9 cellular contexts compared by ENCODE assay signal in genomic region chr2:134258684-134259408, GRCh38. TPM values are rescaled to one million over a fixed set of nuclear protein-coding genes. Genes with fewer than 3 reads are reported as not detected.
DNase-seq lines count a peak whose midpoint lies in the region; ATAC-seq, FAIRE-seq and TF ChIP-seq lines count a peak whose summit lies in the region.
"Had no signal": no experiment of that assay in that cellular context is flagged by ENCODE, and none has a peak within 500 bp of the region (broad histone marks: within the 10 kb centered on the region; RNA-seq: fewer than 3 reads in every experiment).

No MANE protein-coding gene starts in this region.

- H3K4me1 ChIP-seq in thymus (ENCODE audit: control insufficient read depth, insufficient read depth, low read length) (peaks cover 52% of the 10 kb centered on the region), prostate gland (replicated peaks) (peaks cover 6% of the 10 kb centered on the region), kidney (ENCODE audit: control insufficient read depth in 1 of 2, insufficient read depth in 1 of 2, low read depth in 1 of 2, low read length in 2 of 2) (peaks cover 6 to 16% of the 10 kb centered on the region in 2 donors)

- peak overlapping the region; percentile 67 for H3K4me3 Mint-ChIP-seq in activated B cell treated with CpG ODN at 0.5 μM for 24 hours

- H3K9me3 ChIP-seq in thymus (ENCODE audit: control insufficient read depth) (no peaks in the 10 kb centered on the region), prostate gland (no peaks in the 10 kb centered on the region), kidney (ENCODE audit: control insufficient read depth in 1 of 2, low read length in 2 of 2) (no peaks in the 10 kb centered on the region)

- H3K36me3 ChIP-seq in thymus (ENCODE audit: control insufficient read depth, insufficient read depth) (peaks cover 10% of the 10 kb centered on the region), prostate gland (no peaks in the 10 kb centered on the region), kidney (ENCODE audit: control insufficient read depth in 1 of 2, insufficient read depth in 2 of 2, low read length in 2 of 2) (no peaks in the 10 kb centered on the region)

- H3K27ac ChIP-seq in thymus (ENCODE audit: low read depth): peak overlapping the region; percentile 93
- peak overlapping the region in 1 of 2 donors; percentile 32 for H3K27ac ChIP-seq in prostate gland
- H3K27ac ChIP-seq in kidney (ENCODE audit: low read depth in 2 of 2, low read length in 2 of 2): no peak overlapping the region

- peak overlapping the region in 1 of 2 donors; percentile 9 for H3K9ac ChIP-seq in kidney (ENCODE audit: low read length in 2 of 2)

- no peak for FAIRE-seq in kidney (lab: Jason Lieb, UNC)
- FAIRE-seq: A204.1 had no signal

- peak; percentile 16 for ATAC-seq in activated B cell treated with CpG ODN at 0.5 μM for 24 hours (ENCODE audit: low read depth)
- peak; percentile 78 for ATAC-seq in Right ventricle myocardium superior (ENCODE audit: poor library complexity)

- no peak overlapping the region for H3K4me3 ChIP-seq in thymus (ENCODE audit: low read length)
- no peak overlapping the region for H3K4me3 ChIP-seq in prostate gland
- no peak overlapping the region for H3K4me3 ChIP-seq in kidney (ENCODE audit: low read length in 2 of 2)

- TF ChIP-seq CTCF in activated B cell treated with CpG ODN at 0.5 μM for 24 hours (IDR thresholded peaks at IDR 0.05): no peak
- no peak for TF ChIP-seq CTCF in prostate gland (IDR thresholded peaks at IDR 0.05)
- TF ChIP-seq CTCF in GM13977 (IDR thresholded peaks at IDR 0.05; ENCODE audit: extremely low read depth, insufficient read depth, missing control alignments): no peak
- no peak for TF ChIP-seq CTCF in kidney (IDR thresholded peaks at IDR 0.05; ENCODE audit: borderline replicate concordance, extremely low read depth, insufficient read depth)

- H3K27ac Mint-ChIP-seq in activated B cell treated with CpG ODN at 0.5 μM for 24 hours: peak overlapping the region; percentile 97

- intact Hi-C loops in activated B cell treated with CpG ODN at 0.5 μM for 24 hours (cut with micrococcal nuclease): no loop called here
- intact Hi-C loops in Right ventricle myocardium superior (cut with DNase I): loop anchor here (10.0 kb wide), 1 partner anchor 156 kb away; no protein-coding TSS in a partner anchor
- intact Hi-C loops in prostate gland (cut with DNase I): no loop called here
- intact Hi-C loops in kidney (cut with DNase I): no loop called here

- H3K4me1 Mint-ChIP-seq in activated B cell treated with CpG ODN at 0.5 μM for 24 hours: peaks cover 95% of the 10 kb centered on the region

- no peaks in the 10 kb centered on the region for H3K27me3 Mint-ChIP-seq in activated B cell treated with CpG ODN at 0.5 μM for 24 hours

- CTCF ChIA-PET in activated B cell treated with CpG ODN at 0.5 μM for 24 hours (lab: Charles Lee): no interaction called here

- POLR2A ChIA-PET in activated B cell treated with CpG ODN at 0.5 μM for 24 hours (lab: Charles Lee): interaction anchor here (5.4 kb wide), 1 partner anchor 15 kb away, joined by 93 read pairs; no protein-coding TSS in a partner anchor

- no peaks in the 10 kb centered on the region for H3K9me3 Mint-ChIP-seq in activated B cell treated with CpG ODN at 0.5 μM for 24 hours

- no peak for TF ChIP-seq POLR2A in prostate gland (IDR thresholded peaks at IDR 0.05)

- H3K27me3 ChIP-seq in thymus (ENCODE audit: control insufficient read depth, insufficient read depth) (no peaks in the 10 kb centered on the region), prostate gland (replicated peaks; ENCODE audit: insufficient read depth) (no peaks in the 10 kb centered on the region)

- 79% methylated on average over 7 of the region's 7 CpGs for WGBS in thymus
- 63% methylated on average over 7 of the region's 7 CpGs for WGBS in prostate gland

- in situ Hi-C loops in GM13977 (cut with MboI; ENCODE audit: low pct_unique_long_range_greater_than_20kb, low sequenced_read_pairs, unreplicated experiment): no loop called here

- H3K36me3 Mint-ChIP-seq in activated B cell treated with CpG ODN at 0.5 μM for 24 hours (ENCODE audit: low read depth): peaks cover 22% of the 10 kb centered on the region

- peak; percentile 41 for DNase-seq in NK-92 treated with Interleukin-12 subunit alpha and Interleukin-12 subunit beta, amount 100 ng/mL, for 24 hours (lab: John Stamatoyannopoulos, UW)
- no peak for DNase-seq in NK-92 (lab: John Stamatoyannopoulos, UW; ENCODE audit: unreplicated experiment)
- DNase-seq in activated B cell treated with CpG ODN at 0.5 μM for 24 hours: no peak
- DNase-seq in Right ventricle myocardium superior: peak; percentile 59
- no peak for DNase-seq in prostate gland (ENCODE audit: low spot score)
- DNase-seq in GM13977 (ENCODE audit: low spot score): no peak
- no peak for DNase-seq in kidney

RNA-seq across cellular contexts. Expression of gene MGAT5, which starts 5.0 kb away (rescaled TPM):
- total RNA-seq in activated B cell treated with CpG ODN at 0.5 μM for 24 hours: 66.7 and 69.0 TPM in 2 replicates
- 82.8 TPM for total RNA-seq in Right ventricle myocardium superior
- polyA plus RNA-seq in thymus: 8.8 TPM
- total RNA-seq in prostate gland: 10 to 100 TPM; 20.1 to 83.2 TPM
- 40.9 TPM for total RNA-seq in kidney
- 14.3 TPM for polyA plus RNA-seq in kidney (ENCODE audit: insufficient read depth, low read depth, low replicate concordance)

Comparison
In these comparisons a context has a peak if more than half of its experiments do, and no peak if none do; other contexts are left out.
1. DNase-seq: peak in NK-92 treated with Interleukin-12 subunit alpha and Interleukin-12 subunit beta, amount 100 ng/mL, for 24 hours (single experiment) and Right ventricle myocardium superior (single experiment); none in NK-92 (single experiment), activated B cell treated with CpG ODN at 0.5 μM for 24 hours (single experiment), prostate gland (single experiment), GM13977 (single experiment) and kidney (single experiment).